ENCODE assay signal across 8 cellular contexts in genomic region chr7:130732980-130733865, GRCh38. TPM values are rescaled to one million over a fixed set of nuclear protein-coding genes. Genes with fewer than 3 reads are reported as not detected.
A peak's percentile ranks its signal among the peaks of the same experiment; 100 is the strongest.
DNase-seq lines count a peak whose midpoint lies in the region; ATAC-seq lines count a peak whose summit lies in the region.

No MANE protein-coding gene starts in this region.

- no peak for ATAC-seq in GM21515 (IDR thresholded peaks at IDR 0.05; ENCODE audit: unreplicated experiment)

- DNase-seq in DMS 273 (lab: John Stamatoyannopoulos, UW; ENCODE audit: unreplicated experiment) (peak; percentile 80), DMS 273 treated with DMSO at 0.1 percent for 48 hours (lab: John Stamatoyannopoulos, UW) (no peak), NCI-H345 (lab: John Stamatoyannopoulos, UW) (peak; percentile 49), iPS-NIHi7 (ENCODE audit: extremely low spot score) (peak; percentile 50), SK-N-DZ (ENCODE audit: low spot score) (no peak)
- peak; percentile 41 for DNase-seq in activated naive CD4-positive, alpha-beta T cell treated with anti-CD3 and anti-CD28 coated beads, Interleukin-2, amount 50 U/mL, for 16 hours
- peak; percentile 15 to 31 for DNase-seq in stimulated activated CD4-positive, alpha-beta T cell treated with anti-CD3 and anti-CD28 coated beads, Interleukin-4, amount 100 ng/mL, for 4 hours

RNA-seq across cellular contexts. Expression of gene KLF14, which starts 0.8 kb away (rescaled TPM):
- polyA plus RNA-seq in SK-N-DZ (2014; cell fraction: cytosol; rRNA removed), result not detected in 2 replicates
- not detected in 2 replicates for polyA plus RNA-seq in SK-N-DZ (2014; cell fraction: nucleus; rRNA removed)

RNA-seq across cellular contexts. Expression of gene TSGA13, which starts 46.9 kb away (rescaled TPM):
- not detected in 2 replicates for polyA plus RNA-seq in SK-N-DZ (2014; cell fraction: cytosol; rRNA removed)
- polyA plus RNA-seq in SK-N-DZ (2014; cell fraction: nucleus; rRNA removed), result not detected in 2 replicates

Comparison
In these comparisons a context has a peak if more than half of its experiments do, and no peak if none do; other contexts are left out.
1. DNase-seq: peak in DMS 273 (single experiment), NCI-H345 (single experiment), activated naive CD4-positive, alpha-beta T cell treated with anti-CD3 and anti-CD28 coated beads, Interleukin-2, amount 50 U/mL, for 16 hours (single experiment), iPS-NIHi7 (single experiment) and stimulated activated CD4-positive, alpha-beta T cell treated with anti-CD3 and anti-CD28 coated beads, Interleukin-4, amount 100 ng/mL, for 4 hours (2 of 2); none in DMS 273 treated with DMSO at 0.1 percent for 48 hours (single experiment) and SK-N-DZ (single experiment).